ENCODE assay signal across 19 cellular contexts in genomic region chr9:130002320-130002719, GRCh38. TPM values are rescaled to one million over a fixed set of nuclear protein-coding genes. Genes with fewer than 3 reads are reported as not detected.
DNase-seq lines count a peak whose midpoint lies in the region; ATAC-seq and TF ChIP-seq lines count a peak whose summit lies in the region.
"Had no signal": no experiment of that assay in that cellular context is flagged by ENCODE, and none has a peak within 500 bp of the region (broad histone marks: within the 10 kb centered on the region; RNA-seq: fewer than 3 reads in every experiment).

No MANE protein-coding gene starts in this region.

- DNase-seq in activated naive CD4-positive, alpha-beta T cell treated with Interleukin-2 at 50 U/mL for 16 hours: no peak
- DNase-seq in effector memory CD8-positive, alpha-beta T cell: no peak
- DNase-seq in tibial nerve (ENCODE audit: low spot score in 2 of 2) (no peak), SIG-M5 treated with dmso at 0.1 percent for 504 hours (lab: John Stamatoyannopoulos, UW; ENCODE audit: unreplicated experiment) (no peak)
- DNase-seq: activated naive CD4-positive, alpha-beta T cell; caudate nucleus; GF-D8; HFFc6; MV-4-11; NCI-H1694; NCI-H526; right lobe of liver; SK-N-SH; T-helper 9 cell had no signal

- H3K4me3 ChIP-seq in tibial nerve: no peak overlapping the region
- H3K4me3 ChIP-seq: ascending aorta, right lobe of liver had no signal

- ATAC-seq in effector memory CD8-positive, alpha-beta T cell (replicated peaks): no peak
- no peak for ATAC-seq in GM21737 (IDR thresholded peaks at IDR 0.05; ENCODE audit: unreplicated experiment)
- ATAC-seq: right lobe of liver had no signal

- H3K27ac Mint-ChIP-seq in activated naive CD4-positive, alpha-beta T cell treated with anti-CD3 and anti-CD28 coated beads, Interleukin-2, amount 50 U/mL, for 24 hours: peak overlapping the region; percentile 62
- H3K27ac Mint-ChIP-seq in IgD-negative memory B cell: peak overlapping the region; percentile 99 to 100 (median 100)
- peak overlapping the region; percentile 93 to 97 for H3K27ac Mint-ChIP-seq in effector memory CD8-positive, alpha-beta T cell
- H3K27ac Mint-ChIP-seq: HFFc6 had no signal

- no peak for TF ChIP-seq CTCF in tibial nerve (IDR thresholded peaks at IDR 0.05)

- H3K36me3 ChIP-seq in tibial nerve: peaks cover 0 to 18% (median 0%) of the 10 kb centered on the region in 3 donors
- H3K36me3 ChIP-seq: ascending aorta, right lobe of liver had no signal

- 85 to 88% methylated on average over 5 of the region's 5 CpGs for WGBS in tibial nerve, 2 donors

- no peak for TF ChIP-seq POLR2A in tibial nerve (IDR thresholded peaks at IDR 0.05)

- no peak for TF ChIP-seq EP300 in tibial nerve (IDR thresholded peaks at IDR 0.05)

- no peaks in the 10 kb centered on the region for H3K9me3 Mint-ChIP-seq in activated naive CD4-positive, alpha-beta T cell treated with anti-CD3 and anti-CD28 coated beads, Interleukin-2, amount 50 U/mL, for 24 hours
- no peaks in the 10 kb centered on the region for H3K9me3 Mint-ChIP-seq in IgD-negative memory B cell
- no peaks in the 10 kb centered on the region for H3K9me3 Mint-ChIP-seq in effector memory CD8-positive, alpha-beta T cell
- H3K9me3 Mint-ChIP-seq: HFFc6 had no signal

- H3K27ac ChIP-seq in tibial nerve: no peak overlapping the region
- H3K27ac ChIP-seq: ascending aorta, parathyroid adenoma, right lobe of liver had no signal

- no peaks in the 10 kb centered on the region for H3K27me3 ChIP-seq in tibial nerve
- H3K27me3 ChIP-seq: ascending aorta, right lobe of liver had no signal

- H3K9me3 ChIP-seq in tibial nerve: no peaks in the 10 kb centered on the region
- H3K9me3 ChIP-seq: ascending aorta, right lobe of liver, SK-N-SH had no signal

- peaks cover 7% of the 10 kb centered on the region for H3K36me3 Mint-ChIP-seq in activated naive CD4-positive, alpha-beta T cell treated with anti-CD3 and anti-CD28 coated beads, Interleukin-2, amount 50 U/mL, for 24 hours
- H3K36me3 Mint-ChIP-seq in IgD-negative memory B cell: peaks cover 16% of the 10 kb centered on the region
- H3K36me3 Mint-ChIP-seq in effector memory CD8-positive, alpha-beta T cell (ENCODE audit: insufficient read depth): peaks cover 86% of the 10 kb centered on the region

- H3K4me1 Mint-ChIP-seq in activated naive CD4-positive, alpha-beta T cell treated with anti-CD3 and anti-CD28 coated beads, Interleukin-2, amount 50 U/mL, for 24 hours: peaks cover 77% of the 10 kb centered on the region
- H3K4me1 Mint-ChIP-seq in IgD-negative memory B cell: peaks cover 48 to 58% (median 51%) of the 10 kb centered on the region in 3 donors
- peaks cover 57 to 72% of the 10 kb centered on the region in 2 donors for H3K4me1 Mint-ChIP-seq in effector memory CD8-positive, alpha-beta T cell (ENCODE audit: low read depth in 2 of 2)

- no peaks in the 10 kb centered on the region for H3K27me3 Mint-ChIP-seq in activated naive CD4-positive, alpha-beta T cell treated with anti-CD3 and anti-CD28 coated beads, Interleukin-2, amount 50 U/mL, for 24 hours
- no peaks in the 10 kb centered on the region for H3K27me3 Mint-ChIP-seq in IgD-negative memory B cell
- H3K27me3 Mint-ChIP-seq in effector memory CD8-positive, alpha-beta T cell: no peaks in the 10 kb centered on the region

- no peak overlapping the region for H3K4me3 Mint-ChIP-seq in activated naive CD4-positive, alpha-beta T cell treated with anti-CD3 and anti-CD28 coated beads, Interleukin-2, amount 50 U/mL, for 24 hours
- peak overlapping the region; percentile 60 to 89 (median 75) for H3K4me3 Mint-ChIP-seq in IgD-negative memory B cell
- peak overlapping the region; percentile 53 to 59 for H3K4me3 Mint-ChIP-seq in effector memory CD8-positive, alpha-beta T cell
- H3K4me3 Mint-ChIP-seq: HFFc6 had no signal

- H3K4me1 ChIP-seq in tibial nerve: peaks cover 0 to 29% (median 11%) of the 10 kb centered on the region in 4 donors
- H3K4me1 ChIP-seq: parathyroid adenoma, right lobe of liver had no signal

RNA-seq across cellular contexts. Expression of gene FNBP1, which starts 40.7 kb away (rescaled TPM):
- polyA plus RNA-seq in IgD-negative memory B cell: 173 TPM
- total RNA-seq in tibial nerve: 100 to 1,000 TPM in 1 of 4 donors, 10 to 100 TPM in 3; 77.0 to 114 (median 86.4) TPM

RNA-seq across cellular contexts. Expression of gene GPR107, which starts 51.4 kb away (rescaled TPM):
- 2.1 TPM for polyA plus RNA-seq in IgD-negative memory B cell
- total RNA-seq in tibial nerve: 10 to 100 TPM; 19.3 to 36.1 (median 28.9) TPM
